ENCODE assay signal across 1 cellular context in the genomic region with DNA sequence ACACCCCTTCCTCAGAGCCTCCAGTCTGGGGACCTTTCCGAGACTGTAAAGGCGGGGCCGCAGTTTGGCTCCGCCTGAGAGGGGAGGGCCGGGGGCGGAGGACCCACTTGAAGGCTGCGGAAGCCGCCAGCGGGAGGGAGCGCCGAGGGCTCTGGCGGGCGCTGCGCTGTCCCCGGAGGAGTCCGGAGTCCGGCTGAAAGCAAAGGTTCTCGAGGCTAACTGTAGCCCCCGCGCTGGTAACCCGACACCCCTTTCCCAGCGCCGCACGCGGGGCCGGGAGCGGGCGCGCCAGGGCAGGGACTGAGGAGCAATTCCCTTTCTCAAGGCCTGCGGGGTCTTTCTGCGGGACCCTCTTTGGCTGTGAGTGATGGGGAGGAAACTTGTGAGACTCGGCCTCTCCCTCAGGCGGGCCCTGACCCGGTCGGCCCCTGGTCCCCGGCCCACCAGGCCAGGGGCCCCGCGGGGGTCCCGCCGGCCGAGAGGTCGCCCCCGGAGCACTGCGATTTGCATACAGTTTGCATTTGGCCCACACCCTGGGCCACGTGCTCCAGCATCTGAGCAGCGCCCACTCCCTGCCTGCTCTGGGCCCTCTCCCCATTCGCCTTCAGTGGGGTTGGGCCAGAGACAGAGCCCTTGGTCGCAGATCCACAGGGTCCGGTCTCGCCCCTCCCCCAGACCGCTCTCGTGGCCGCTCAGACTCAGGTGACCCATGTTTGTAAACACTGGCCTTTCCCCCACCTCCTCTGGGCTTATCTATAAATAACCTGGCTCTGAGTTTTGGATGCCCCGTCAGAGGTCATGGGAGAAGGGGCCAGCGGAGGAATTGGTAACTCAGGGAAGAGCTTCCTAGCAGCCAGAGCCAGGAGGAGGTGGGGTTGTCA.
TF ChIP-seq lines count a peak whose summit lies in the region.

No MANE protein-coding gene starts in this region.

TF ChIP-seq in HepG2, 621 proteins besides CTCF, POLR2A, EP300 and RAD21 (continued from another document):
- TF ChIP-seq NKX3-1 (CRISPR knock-in tag; IDR thresholded peaks at IDR 0.05) (no peak), STAG1 (CRISPR knock-in tag; IDR thresholded peaks at IDR 0.05) (no peak), CHCHD3 (CRISPR knock-in tag; IDR thresholded peaks at IDR 0.05) (no peak), ZNF569 (CRISPR knock-in tag; IDR thresholded peaks at IDR 0.05; ENCODE audit: borderline replicate concordance) (no peak), PCBP2 (optimal IDR thresholded peaks at IDR 0.05; ENCODE audit: low read depth, low read length, poor library complexity, severe bottlenecking) (no peak), NR2F1 (CRISPR knock-in tag; IDR thresholded peaks at IDR 0.05) (no peak), TRIM24 (CRISPR knock-in tag; IDR thresholded peaks at IDR 0.05) (no peak), CEBPG (CRISPR knock-in tag; IDR thresholded peaks at IDR 0.05) (no peak)
- TF ChIP-seq, protein P1, sequence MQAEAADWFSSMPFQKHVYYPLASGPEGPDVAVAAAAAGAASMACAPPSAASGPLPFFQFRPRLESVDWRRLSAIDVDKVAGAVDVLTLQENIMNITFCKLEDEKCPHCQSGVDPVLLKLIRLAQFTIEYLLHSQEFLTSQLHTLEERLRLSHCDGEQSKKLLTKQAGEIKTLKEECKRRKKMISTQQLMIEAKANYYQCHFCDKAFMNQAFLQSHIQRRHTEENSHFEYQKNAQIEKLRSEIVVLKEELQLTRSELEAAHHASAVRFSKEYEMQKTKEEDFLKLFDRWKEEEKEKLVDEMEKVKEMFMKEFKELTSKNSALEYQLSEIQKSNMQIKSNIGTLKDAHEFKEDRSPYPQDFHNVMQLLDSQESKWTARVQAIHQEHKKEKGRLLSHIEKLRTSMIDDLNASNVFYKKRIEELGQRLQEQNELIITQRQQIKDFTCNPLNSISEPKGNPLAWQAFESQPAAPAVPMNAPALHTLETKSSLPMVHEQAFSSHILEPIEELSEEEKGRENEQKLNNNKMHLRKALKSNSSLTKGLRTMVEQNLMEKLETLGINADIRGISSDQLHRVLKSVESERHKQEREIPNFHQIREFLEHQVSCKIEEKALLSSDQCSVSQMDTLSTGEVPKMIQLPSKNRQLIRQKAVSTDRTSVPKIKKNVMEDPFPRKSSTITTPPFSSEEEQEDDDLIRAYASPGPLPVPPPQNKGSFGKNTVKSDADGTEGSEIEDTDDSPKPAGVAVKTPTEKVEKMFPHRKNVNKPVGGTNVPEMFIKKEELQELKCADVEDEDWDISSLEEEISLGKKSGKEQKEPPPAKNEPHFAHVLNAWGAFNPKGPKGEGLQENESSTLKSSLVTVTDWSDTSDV (CRISPR knock-in tag; IDR thresholded peaks at IDR 0.05) = no peak
- TF ChIP-seq, protein P2, sequence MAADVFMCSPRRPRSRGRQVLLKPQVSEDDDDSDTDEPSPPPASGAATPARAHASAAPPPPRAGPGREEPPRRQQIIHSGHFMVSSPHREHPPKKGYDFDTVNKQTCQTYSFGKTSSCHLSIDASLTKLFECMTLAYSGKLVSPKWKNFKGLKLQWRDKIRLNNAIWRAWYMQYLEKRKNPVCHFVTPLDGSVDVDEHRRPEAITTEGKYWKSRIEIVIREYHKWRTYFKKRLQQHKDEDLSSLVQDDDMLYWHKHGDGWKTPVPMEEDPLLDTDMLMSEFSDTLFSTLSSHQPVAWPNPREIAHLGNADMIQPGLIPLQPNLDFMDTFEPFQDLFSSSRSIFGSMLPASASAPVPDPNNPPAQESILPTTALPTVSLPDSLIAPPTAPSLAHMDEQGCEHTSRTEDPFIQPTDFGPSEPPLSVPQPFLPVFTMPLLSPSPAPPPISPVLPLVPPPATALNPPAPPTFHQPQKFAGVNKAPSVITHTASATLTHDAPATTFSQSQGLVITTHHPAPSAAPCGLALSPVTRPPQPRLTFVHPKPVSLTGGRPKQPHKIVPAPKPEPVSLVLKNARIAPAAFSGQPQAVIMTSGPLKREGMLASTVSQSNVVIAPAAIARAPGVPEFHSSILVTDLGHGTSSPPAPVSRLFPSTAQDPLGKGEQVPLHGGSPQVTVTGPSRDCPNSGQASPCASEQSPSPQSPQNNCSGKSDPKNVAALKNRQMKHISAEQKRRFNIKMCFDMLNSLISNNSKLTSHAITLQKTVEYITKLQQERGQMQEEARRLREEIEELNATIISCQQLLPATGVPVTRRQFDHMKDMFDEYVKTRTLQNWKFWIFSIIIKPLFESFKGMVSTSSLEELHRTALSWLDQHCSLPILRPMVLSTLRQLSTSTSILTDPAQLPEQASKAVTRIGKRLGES (CRISPR knock-in tag; IDR thresholded peaks at IDR 0.05; ENCODE audit: borderline replicate concordance) = no peak
- TF ChIP-seq, protein P3, sequence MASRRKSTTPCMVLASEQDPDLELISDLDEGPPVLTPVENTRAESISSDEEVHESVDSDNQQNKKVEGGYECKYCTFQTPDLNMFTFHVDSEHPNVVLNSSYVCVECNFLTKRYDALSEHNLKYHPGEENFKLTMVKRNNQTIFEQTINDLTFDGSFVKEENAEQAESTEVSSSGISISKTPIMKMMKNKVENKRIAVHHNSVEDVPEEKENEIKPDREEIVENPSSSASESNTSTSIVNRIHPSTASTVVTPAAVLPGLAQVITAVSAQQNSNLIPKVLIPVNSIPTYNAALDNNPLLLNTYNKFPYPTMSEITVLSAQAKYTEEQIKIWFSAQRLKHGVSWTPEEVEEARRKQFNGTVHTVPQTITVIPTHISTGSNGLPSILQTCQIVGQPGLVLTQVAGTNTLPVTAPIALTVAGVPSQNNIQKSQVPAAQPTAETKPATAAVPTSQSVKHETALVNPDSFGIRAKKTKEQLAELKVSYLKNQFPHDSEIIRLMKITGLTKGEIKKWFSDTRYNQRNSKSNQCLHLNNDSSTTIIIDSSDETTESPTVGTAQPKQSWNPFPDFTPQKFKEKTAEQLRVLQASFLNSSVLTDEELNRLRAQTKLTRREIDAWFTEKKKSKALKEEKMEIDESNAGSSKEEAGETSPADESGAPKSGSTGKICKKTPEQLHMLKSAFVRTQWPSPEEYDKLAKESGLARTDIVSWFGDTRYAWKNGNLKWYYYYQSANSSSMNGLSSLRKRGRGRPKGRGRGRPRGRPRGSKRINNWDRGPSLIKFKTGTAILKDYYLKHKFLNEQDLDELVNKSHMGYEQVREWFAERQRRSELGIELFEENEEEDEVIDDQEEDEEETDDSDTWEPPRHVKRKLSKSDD (CRISPR knock-in tag; IDR thresholded peaks at IDR 0.05; ENCODE audit: low read depth) = no peak
- TF ChIP-seq, protein P4, sequence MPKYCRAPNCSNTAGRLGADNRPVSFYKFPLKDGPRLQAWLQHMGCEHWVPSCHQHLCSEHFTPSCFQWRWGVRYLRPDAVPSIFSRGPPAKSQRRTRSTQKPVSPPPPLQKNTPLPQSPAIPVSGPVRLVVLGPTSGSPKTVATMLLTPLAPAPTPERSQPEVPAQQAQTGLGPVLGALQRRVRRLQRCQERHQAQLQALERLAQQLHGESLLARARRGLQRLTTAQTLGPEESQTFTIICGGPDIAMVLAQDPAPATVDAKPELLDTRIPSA (CRISPR knock-in tag; IDR thresholded peaks at IDR 0.05; ENCODE audit: borderline replicate concordance) = no peak
- TF ChIP-seq, protein P5, sequence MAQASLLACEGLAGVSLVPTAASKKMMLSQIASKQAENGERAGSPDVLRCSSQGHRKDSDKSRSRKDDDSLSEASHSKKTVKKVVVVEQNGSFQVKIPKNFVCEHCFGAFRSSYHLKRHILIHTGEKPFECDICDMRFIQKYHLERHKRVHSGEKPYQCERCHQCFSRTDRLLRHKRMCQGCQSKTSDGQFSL (CRISPR knock-in tag; IDR thresholded peaks at IDR 0.05) = no peak
